15 cellular contexts compared by ENCODE assay signal in the genomic region with DNA sequence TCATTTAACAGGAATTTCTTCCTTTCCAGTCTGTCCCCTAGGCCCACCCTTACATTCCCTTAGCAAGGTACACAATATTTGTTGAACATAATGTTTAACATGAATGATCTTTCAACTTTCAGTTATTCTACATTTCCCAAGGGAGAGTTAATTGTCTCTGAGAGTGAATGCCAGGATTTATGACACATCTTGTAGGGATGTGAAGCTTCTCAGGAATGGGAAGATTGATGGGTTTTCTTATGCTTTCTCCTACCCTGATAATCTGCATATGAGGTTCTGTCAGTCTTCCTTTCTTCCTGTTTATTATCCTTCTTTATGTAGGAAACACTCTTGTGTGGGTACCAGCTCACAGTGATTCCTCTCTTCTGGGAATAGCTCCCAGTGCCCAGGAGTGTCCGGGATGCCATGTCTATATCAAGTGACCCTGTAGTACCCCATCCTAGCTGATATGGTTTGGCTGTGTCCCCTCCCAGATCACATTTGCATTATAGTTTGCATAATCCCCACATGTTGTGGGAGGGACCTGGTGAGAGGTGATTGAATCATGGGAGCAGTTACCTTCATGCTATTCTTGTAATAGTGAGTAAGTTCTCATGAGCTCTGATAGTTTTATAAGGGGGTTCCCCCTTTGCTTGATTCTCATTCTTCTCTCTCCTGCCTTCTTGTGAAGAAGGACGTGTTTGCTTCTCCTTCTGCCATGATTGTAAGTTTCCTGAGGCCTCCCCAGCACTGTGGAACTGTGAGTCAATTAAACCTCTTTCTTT. TPM values are rescaled to one million over a fixed set of nuclear protein-coding genes. Genes with fewer than 3 reads are reported as not detected.
DNase-seq lines count a peak whose midpoint lies in the region; ATAC-seq, FAIRE-seq and TF ChIP-seq lines count a peak whose summit lies in the region.
"Had no signal": no experiment of that assay in that cellular context is flagged by ENCODE, and none has a peak within 500 bp of the region (broad histone marks: within the 10 kb centered on the region; RNA-seq: fewer than 3 reads in every experiment).

No MANE protein-coding gene starts in this region.

- H3K4me2 ChIP-seq in keratinocyte (ENCODE audit: control insufficient read depth, extremely low read depth, insufficient read depth, low read depth, low read length), result no peak overlapping the region
- H3K4me2 ChIP-seq: neural progenitor cell had no signal

- no peak overlapping the region for H2AFZ ChIP-seq in keratinocyte (ENCODE audit: control insufficient read depth, low read length)
- H2AFZ ChIP-seq: neural progenitor cell had no signal

- H3K9me3 ChIP-seq in keratinocyte (ENCODE audit: control insufficient read depth, low read depth, low read length), result no peaks in the 10 kb centered on the region
- H3K9me3 ChIP-seq: body of pancreas, HAP-1, right atrium auricular region, tibial nerve had no signal

- no peak overlapping the region for H3K9ac ChIP-seq in keratinocyte (ENCODE audit: control insufficient read depth, extremely low read depth, insufficient read depth, low read length)
- H3K9ac ChIP-seq: neural progenitor cell had no signal

- TF ChIP-seq CTCF in bronchial epithelial cell (IDR thresholded peaks at IDR 0.05; ENCODE audit: insufficient read depth, low read length, severe bottlenecking) (no peak), keratinocyte (optimal IDR thresholded peaks at IDR 0.05 in 1 of 3, IDR thresholded peaks at IDR 0.05 in 1 of 3, conservative IDR thresholded peaks at IDR 0.05 in 1 of 3; ENCODE audit: extremely low read depth in 1 of 3, insufficient read depth in 2 of 3, low read length in 3 of 3) (no peak), lower leg skin (IDR thresholded peaks at IDR 0.05) (no peak)

- H3K36me3 ChIP-seq in bronchial epithelial cell (ENCODE audit: control insufficient read depth, insufficient read depth, low read length) (no peaks in the 10 kb centered on the region), keratinocyte (ENCODE audit: control insufficient read depth in 2 of 2, extremely low read depth in 1 of 2, insufficient read depth in 2 of 2, low read length in 2 of 2) (no peaks in the 10 kb centered on the region)
- H3K36me3 ChIP-seq: HAP-1, neural progenitor cell, right atrium auricular region, tibial nerve had no signal

- WGBS in lower leg skin, 2 donors, result 91 to 95% methylated on average over 2 of the region's 2 CpGs

- FAIRE-seq in bronchial epithelial cell (lab: Jason Lieb, UNC), result no peak
- peak; percentile 67 for FAIRE-seq in keratinocyte (lab: Jason Lieb, UNC)

- no peaks in the 10 kb centered on the region for H3K79me2 ChIP-seq in keratinocyte (ENCODE audit: control insufficient read depth, insufficient read depth, low read length)

- H3K4me3 ChIP-seq in bronchial epithelial cell (ENCODE audit: low read depth, low read length) (no peak overlapping the region), keratinocyte (ENCODE audit: control insufficient read depth in 2 of 3, extremely low read depth in 1 of 3, insufficient read depth in 2 of 3, low read depth in 1 of 3, low read length in 3 of 3) (no peak overlapping the region), lower leg skin (ENCODE audit: low read depth, poor library complexity, severe bottlenecking) (no peak overlapping the region)
- H3K4me3 ChIP-seq: body of pancreas, HAP-1, neural progenitor cell, right atrium auricular region, tibial nerve had no signal

- peak; percentile 88 for DNase-seq in EH (ENCODE audit: low read depth)
- peak; percentile 21 for DNase-seq in NAMALWA (ENCODE audit: low spot score)
- peak; percentile 12 for DNase-seq in bronchial epithelial cell (ENCODE audit: low read depth)
- DNase-seq in keratinocyte (ENCODE audit: low read depth, low spot score), result no peak
- no peak for DNase-seq in lower leg skin (ENCODE audit: low spot score in 2 of 2)
- no peak for DNase-seq in SHP77 (lab: John Stamatoyannopoulos, UW)
- DNase-seq in cerebellum (ENCODE audit: low spot score), result no peak
- DNase-seq: activated gamma-delta T cell; body of pancreas; stimulated activated CD4-positive, alpha-beta T cell treated with anti-CD3 and anti-CD28 coated beads, Interleukin-4, amount 100 ng/mL, for 1 hour had no signal

- no peaks in the 10 kb centered on the region for H3K9me1 ChIP-seq in keratinocyte (ENCODE audit: control insufficient read depth, extremely low read depth, insufficient read depth, low read length)

- H3K27me3 ChIP-seq in bronchial epithelial cell (ENCODE audit: control insufficient read depth, insufficient read depth, low read length), result no peaks in the 10 kb centered on the region
- H3K27me3 ChIP-seq in keratinocyte (ENCODE audit: control insufficient read depth, extremely low read depth, insufficient read depth, low read length), result no peaks in the 10 kb centered on the region
- H3K27me3 ChIP-seq: right atrium auricular region, tibial nerve had no signal

- H4K20me1 ChIP-seq in keratinocyte (ENCODE audit: control insufficient read depth, extremely low read depth, insufficient read depth, low read length), result no peaks in the 10 kb centered on the region

- no peak for TF ChIP-seq POLR2A in lower leg skin (IDR thresholded peaks at IDR 0.05)
- no peak for TF ChIP-seq POLR2A in GM18505 (IDR thresholded peaks at IDR 0.05; ENCODE audit: borderline replicate concordance, extremely low read depth, insufficient read depth, insufficient read length)

- no peak overlapping the region for H3K27ac ChIP-seq in keratinocyte (ENCODE audit: control insufficient read depth, insufficient read depth, low read length)
- H3K27ac ChIP-seq: body of pancreas, neural progenitor cell, right atrium auricular region, tibial nerve had no signal

- intact Hi-C loops in lower leg skin (cut with DNase I; ENCODE audit: low total_unique reads), result no loop called here

- H3K4me1 ChIP-seq in keratinocyte (ENCODE audit: control insufficient read depth, extremely low read depth, insufficient read depth, low read length), result peaks cover 3% of the 10 kb centered on the region
- H3K4me1 ChIP-seq: body of pancreas, right atrium auricular region, tibial nerve had no signal

- dilution Hi-C loops in keratinocyte (cut with MboI; ENCODE audit: extremely low pct_ligation_motif_present, low sequenced_read_pairs), result no loop called here

- no peak for ATAC-seq in GM18505 (IDR thresholded peaks at IDR 0.05; ENCODE audit: unreplicated experiment)
- ATAC-seq: body of pancreas had no signal

RNA-seq across cellular contexts. Expression of gene FYN, which starts 7.1 kb away (rescaled TPM):
- 38.7 and 75.0 TPM in 2 replicates for total RNA-seq in bronchial epithelial cell
- polyA plus RNA-seq in keratinocyte, result 24.7 to 46.8 TPM (median 27.3 TPM) in 3 replicates
- polyA plus RNA-seq in keratinocyte (2011; ENCODE audit: low read depth), result 193 TPM
- polyA plus RNA-seq in keratinocyte (2011; cell fraction: cytosol; rRNA removed), result 30.2 and 37.1 TPM in 2 replicates
- 60.3 and 73.6 TPM in 2 replicates for polyA plus RNA-seq in keratinocyte (2011; cell fraction: nucleus; rRNA removed)
- 40.4 and 62.3 TPM in 2 replicates for polyA plus RNA-seq in keratinocyte (2012; ENCODE audit: low replicate concordance)
- polyA minus RNA-seq in keratinocyte, result 33.5 to 71.8 TPM (median 53.0 TPM) in 3 replicates
- 43.5 TPM for polyA minus RNA-seq in keratinocyte (2011; cell fraction: cytosol; rRNA and poly(A)+ RNA removed)
- 36.9 and 67.8 TPM in 2 replicates for polyA minus RNA-seq in keratinocyte (2011; cell fraction: nucleus; rRNA and poly(A)+ RNA removed)
- 10 to 100 TPM; 56.3 to 96.4 (median 81.8) TPM for total RNA-seq in lower leg skin
- total RNA-seq in cerebellum, result 281 TPM

Comparison
In these comparisons a context has a peak if more than half of its experiments do, and no peak if none do; other contexts are left out.
1. DNase-seq: peak in EH (single experiment), NAMALWA (single experiment) and bronchial epithelial cell (single experiment); none in keratinocyte (single experiment), lower leg skin (0 of 2), SHP77 (0 of 2) and cerebellum (single experiment).